ENCODE assay signal across 28 cellular contexts in genomic region chr10:49734676-49735075, GRCh38. TPM values are rescaled to one million over a fixed set of nuclear protein-coding genes. Genes with fewer than 3 reads are reported as not detected.
DNase-seq lines count a peak whose midpoint lies in the region; ATAC-seq, FAIRE-seq and TF ChIP-seq lines count a peak whose summit lies in the region.
"Had no signal": no experiment of that assay in that cellular context is flagged by ENCODE, and none has a peak within 500 bp of the region (broad histone marks: within the 10 kb centered on the region; RNA-seq: fewer than 3 reads in every experiment).

No MANE protein-coding gene starts in this region.

- TF ChIP-seq CTCF in endodermal cell (conservative IDR thresholded peaks at IDR 0.05) = no peak

- H3K9ac ChIP-seq in endodermal cell (ENCODE audit: extremely low read depth, low read length, poor library complexity, severe bottlenecking) = no peak overlapping the region

- ATAC-seq in left ventricle myocardium superior (no peak), left lobe of liver (peak; percentile 15), T-cell (replicated peaks in 1 of 4) (no peak)
- ATAC-seq: activated naive CD4-positive, alpha-beta T cell treated with anti-CD3 and anti-CD28 coated beads, Interleukin-2, amount 50 U/mL, for 72 hours; activated T-helper 17 cell treated with anti-CD3 and anti-CD28 coated beads, Interleukin-2, amount 50 U/mL, for 72 hours; natural killer cell treated with Interleukin-12 subunit alpha and Interleukin-12 subunit beta and Interleukin-15 and Interleukin-18, amount 100 ng/mL, for 72 hours; right cardiac atrium had no signal

- TF ChIP-seq POLR2A in GM12891 (IDR thresholded peaks at IDR 0.05; ENCODE audit: low read depth, low read length) = no peak

- H3K4me1 Mint-ChIP-seq in endodermal cell (peaks cover 3% of the 10 kb centered on the region), T-cell (no peaks in the 10 kb centered on the region)
- no peaks in the 10 kb centered on the region for H3K4me1 Mint-ChIP-seq in CD4-positive, alpha-beta memory T cell
- H3K4me1 Mint-ChIP-seq: activated T-helper 17 cell treated with anti-CD3 and anti-CD28 coated beads, Interleukin-2, amount 50 U/mL, for 72 hours; CD8-positive, alpha-beta memory T cell had no signal

- H3K4me3 ChIP-seq in endodermal cell (ENCODE audit: low read length) = no peak overlapping the region
- H3K4me3 ChIP-seq in CD4-positive, alpha-beta memory T cell (ENCODE audit: low read length in 2 of 2) = no peak overlapping the region
- H3K4me3 ChIP-seq: cardiac muscle cell, left ventricle myocardium inferior, thoracic aorta had no signal

- peak; percentile 63 for DNase-seq in cardiac septum (ENCODE audit: low spot score)
- DNase-seq in left ventricle myocardium superior = no peak
- peak; percentile 43 for DNase-seq in endodermal cell
- no peak for DNase-seq in left lobe of liver (ENCODE audit: low spot score)
- DNase-seq in T-cell = no peak
- DNase-seq in CD4-positive, alpha-beta memory T cell = no peak
- no peak for DNase-seq in GM19240 (ENCODE audit: insufficient read length, low spot score)
- no peak for DNase-seq in GM12891 (ENCODE audit: insufficient read length, low spot score)
- DNase-seq: 8988T; activated CD4-positive, alpha-beta memory T cell treated with anti-CD3 and anti-CD28 coated beads for 36 hours; activated CD4-positive, CD25-positive, alpha-beta regulatory T cell; activated CD8-positive, alpha-beta memory T cell treated with anti-CD3 and anti-CD28 coated beads, Interleukin-2, amount 50 U/mL, for 48 hours; anterior cingulate cortex; CD8-positive, alpha-beta memory T cell; left ventricle myocardium inferior; NCI-H187 treated with DMSO at 0.1 percent for 48 hours; NCI-H526 treated with DMSO at 0.1 percent for 48 hours; right cardiac atrium; stimulated activated CD4-positive, alpha-beta T cell treated with anti-CD3 and anti-CD28 coated beads, Interleukin-4, amount 100 ng/mL, for 1 hour; stimulated activated naive CD4-positive, alpha-beta T cell had no signal

- H3K9me3 Mint-ChIP-seq in endodermal cell (peaks cover 5% of the 10 kb centered on the region), T-cell (no peaks in the 10 kb centered on the region)
- H3K9me3 Mint-ChIP-seq in CD4-positive, alpha-beta memory T cell = peaks cover 0 to 4% (median 0%) of the 10 kb centered on the region in 8 donors
- H3K9me3 Mint-ChIP-seq: activated CD4-positive, alpha-beta memory T cell treated with anti-CD3 and anti-CD28 coated beads for 36 hours; activated naive CD4-positive, alpha-beta T cell treated with anti-CD3 and anti-CD28 coated beads, Interleukin-2, amount 50 U/mL, for 72 hours; activated T-helper 17 cell treated with anti-CD3 and anti-CD28 coated beads, Interleukin-2, amount 50 U/mL, for 72 hours; CD8-positive, alpha-beta memory T cell; natural killer cell treated with Interleukin-12 subunit alpha and Interleukin-12 subunit beta and Interleukin-15 and Interleukin-18, amount 100 ng/mL, for 72 hours had no signal

- peaks cover 2% of the 10 kb centered on the region for H3K27me3 Mint-ChIP-seq in endodermal cell (ENCODE audit: insufficient read depth)
- H3K27me3 Mint-ChIP-seq in T-cell = peaks cover 0 to 3% of the 10 kb centered on the region in 2 donors
- H3K27me3 Mint-ChIP-seq in CD4-positive, alpha-beta memory T cell = no peaks in the 10 kb centered on the region
- H3K27me3 Mint-ChIP-seq: activated CD4-positive, alpha-beta memory T cell treated with anti-CD3 and anti-CD28 coated beads for 36 hours; activated T-helper 17 cell treated with anti-CD3 and anti-CD28 coated beads, Interleukin-2, amount 50 U/mL, for 72 hours had no signal

- POLR2A ChIA-PET in T-cell (lab: Charles Lee) = no interaction called here
- POLR2A ChIA-PET in CD4-positive, alpha-beta memory T cell (lab: Charles Lee; ENCODE audit: partially characterized antibody) = no interaction called here

- CTCF ChIA-PET in T-cell (lab: Charles Lee) = no interaction called here
- CTCF ChIA-PET in CD4-positive, alpha-beta memory T cell (lab: Charles Lee; ENCODE audit: partially characterized antibody) = no interaction called here

- H3K4me1 ChIP-seq in endodermal cell (ENCODE audit: control insufficient read depth, insufficient read depth, low read length) = no peaks in the 10 kb centered on the region
- H3K4me1 ChIP-seq in CD4-positive, alpha-beta memory T cell (ENCODE audit: insufficient read depth, low read length) = no peaks in the 10 kb centered on the region
- H3K4me1 ChIP-seq: left ventricle myocardium inferior had no signal

- H3K27me3 ChIP-seq in endodermal cell (ENCODE audit: control insufficient read depth, insufficient read depth, low read length, poor library complexity, severe bottlenecking) = no peaks in the 10 kb centered on the region
- no peaks in the 10 kb centered on the region for H3K27me3 ChIP-seq in CD4-positive, alpha-beta memory T cell (ENCODE audit: insufficient read depth, low read length)
- H3K27me3 ChIP-seq: cardiac muscle cell had no signal

- H3K27ac Mint-ChIP-seq in endodermal cell = no peak overlapping the region
- H3K27ac Mint-ChIP-seq in T-cell = no peak overlapping the region
- no peak overlapping the region for H3K27ac Mint-ChIP-seq in CD4-positive, alpha-beta memory T cell
- H3K27ac Mint-ChIP-seq: activated CD4-positive, alpha-beta memory T cell treated with anti-CD3 and anti-CD28 coated beads for 36 hours; activated naive CD4-positive, alpha-beta T cell treated with anti-CD3 and anti-CD28 coated beads, Interleukin-2, amount 50 U/mL, for 72 hours; activated T-helper 17 cell treated with anti-CD3 and anti-CD28 coated beads, Interleukin-2, amount 50 U/mL, for 72 hours; CD8-positive, alpha-beta memory T cell; natural killer cell treated with Interleukin-12 subunit alpha and Interleukin-12 subunit beta and Interleukin-15 and Interleukin-18, amount 100 ng/mL, for 72 hours had no signal

- 92% methylated on average over 3 to 10 of the region's 10 CpGs for WGBS in endodermal cell (ENCODE audit: insufficient coverage in 1 of 2, insufficient read length in 1 of 2), 2 experiments

- H3K36me3 Mint-ChIP-seq in endodermal cell (ENCODE audit: low read depth) (peaks cover 3% of the 10 kb centered on the region), T-cell (no peaks in the 10 kb centered on the region)
- no peaks in the 10 kb centered on the region for H3K36me3 Mint-ChIP-seq in CD4-positive, alpha-beta memory T cell
- H3K36me3 Mint-ChIP-seq: activated CD4-positive, alpha-beta memory T cell treated with anti-CD3 and anti-CD28 coated beads for 36 hours; activated naive CD4-positive, alpha-beta T cell treated with anti-CD3 and anti-CD28 coated beads, Interleukin-2, amount 50 U/mL, for 72 hours; CD8-positive, alpha-beta memory T cell; natural killer cell treated with Interleukin-12 subunit alpha and Interleukin-12 subunit beta and Interleukin-15 and Interleukin-18, amount 100 ng/mL, for 72 hours had no signal

- no peak overlapping the region for H3K4me3 Mint-ChIP-seq in endodermal cell
- no peak overlapping the region for H3K4me3 Mint-ChIP-seq in T-cell
- no peak overlapping the region for H3K4me3 Mint-ChIP-seq in CD4-positive, alpha-beta memory T cell
- H3K4me3 Mint-ChIP-seq: activated CD4-positive, alpha-beta memory T cell treated with anti-CD3 and anti-CD28 coated beads for 36 hours; activated T-helper 17 cell treated with anti-CD3 and anti-CD28 coated beads, Interleukin-2, amount 50 U/mL, for 72 hours; CD8-positive, alpha-beta memory T cell; natural killer cell treated with Interleukin-12 subunit alpha and Interleukin-12 subunit beta and Interleukin-15 and Interleukin-18, amount 100 ng/mL, for 72 hours had no signal

- H3K27ac ChIP-seq in endodermal cell (ENCODE audit: low read depth, low read length) = no peak overlapping the region
- no peak overlapping the region for H3K27ac ChIP-seq in CD4-positive, alpha-beta memory T cell (ENCODE audit: low read depth, low read length)
- H3K27ac ChIP-seq: cardiac muscle cell, left ventricle myocardium inferior, thoracic aorta had no signal

- FAIRE-seq in GM12891 (lab: Jason Lieb, UNC) = no peak
- FAIRE-seq: endometrium had no signal

- no peaks in the 10 kb centered on the region for H3K36me3 ChIP-seq in endodermal cell (ENCODE audit: control insufficient read depth, insufficient read depth, low read length)
- H3K36me3 ChIP-seq in CD4-positive, alpha-beta memory T cell (ENCODE audit: insufficient read depth, low read length) = no peaks in the 10 kb centered on the region
- H3K36me3 ChIP-seq: left ventricle myocardium inferior, thoracic aorta had no signal

- intact Hi-C loops in cardiac septum (cut with DNase I) (no loop called here), left ventricle myocardium superior (cut with micrococcal nuclease) (no loop called here)
- intact Hi-C loops in CD4-positive, alpha-beta memory T cell (cut with micrococcal nuclease) = no loop called here

- no peaks in the 10 kb centered on the region for H3K9me3 ChIP-seq in endodermal cell (ENCODE audit: control insufficient read depth, low read length)
- H3K9me3 ChIP-seq in CD4-positive, alpha-beta memory T cell (ENCODE audit: control insufficient read depth in 1 of 2, low read length in 2 of 2) = no peaks in the 10 kb centered on the region
- H3K9me3 ChIP-seq: left ventricle myocardium inferior, thoracic aorta had no signal

TF ChIP-seq in GM12891, 5 proteins besides CTCF, POLR2A, EP300 and RAD21:
- TF ChIP-seq POU2F2 (IDR thresholded peaks at IDR 0.05; ENCODE audit: low read depth, low read length) (no peak), SPI1 (IDR thresholded peaks at IDR 0.05; ENCODE audit: low read depth, low read length) (no peak), POLR2AphosphoS5 (IDR thresholded peaks at IDR 0.05; ENCODE audit: low read depth, low read length) (no peak), TAF1 (IDR thresholded peaks at IDR 0.05; ENCODE audit: low read depth, low read length) (no peak), PAX5 (IDR thresholded peaks at IDR 0.05; ENCODE audit: insufficient read depth, low read length, severe bottlenecking) (no peak)

RNA-seq across cellular contexts. Expression of gene OGDHL, which starts 27.4 kb away (rescaled TPM):
- total RNA-seq in cardiac septum (11.5 TPM), left ventricle myocardium superior (4.1 TPM), endodermal cell (10 to 100 TPM; 13.0 to 14.6 TPM), left lobe of liver (88.9 TPM), T-cell (under 1 TPM in 1 of 5 donors, not detected in 4; 0.56 TPM)
- 7.3 TPM for polyA plus RNA-seq in endodermal cell (2013, experiment 1 of 2)
- polyA plus RNA-seq in endodermal cell (2013, experiment 2 of 2) = 5.5 TPM
- total RNA-seq in CD4-positive, alpha-beta memory T cell = not detected
- polyA plus RNA-seq in CD4-positive, alpha-beta memory T cell = not detected
- polyA plus RNA-seq in GM12891 (2012; ENCODE audit: low read depth, missing spikeins) = 1.7 TPM
- total RNA-seq: natural killer cell treated with Interleukin-12 subunit alpha and Interleukin-12 subunit beta and Interleukin-15 and Interleukin-18, amount 100 ng/mL, for 72 hours; thoracic aorta had no signal
- polyA plus RNA-seq: CD8-positive, alpha-beta memory T cell had no signal

RNA-seq across cellular contexts. Expression of gene C10orf53, which starts 55.2 kb away (rescaled TPM):
- total RNA-seq in cardiac septum = not detected
- total RNA-seq in left ventricle myocardium superior = not detected
- not detected for total RNA-seq in endodermal cell
- not detected for polyA plus RNA-seq in endodermal cell (2013, experiment 1 of 2)
- polyA plus RNA-seq in endodermal cell (2013, experiment 2 of 2) = not detected
- not detected for total RNA-seq in left lobe of liver
- total RNA-seq in T-cell = not detected
- total RNA-seq in CD4-positive, alpha-beta memory T cell = not detected
- polyA plus RNA-seq in CD4-positive, alpha-beta memory T cell = not detected
- polyA plus RNA-seq in GM12891 (2012; ENCODE audit: low read depth, missing spikeins) = not detected
- total RNA-seq: activated CD4-positive, alpha-beta memory T cell treated with anti-CD3 and anti-CD28 coated beads for 36 hours; activated naive CD4-positive, alpha-beta T cell treated with anti-CD3 and anti-CD28 coated beads, Interleukin-2, amount 50 U/mL, for 72 hours; activated T-helper 17 cell treated with anti-CD3 and anti-CD28 coated beads, Interleukin-2, amount 50 U/mL, for 72 hours; cardiac muscle cell; CD8-positive, alpha-beta memory T cell; H4; left ventricle myocardium inferior; natural killer cell treated with Interleukin-12 subunit alpha and Interleukin-12 subunit beta and Interleukin-15 and Interleukin-18, amount 100 ng/mL, for 72 hours; osteoblast; right cardiac atrium; thoracic aorta had no signal
- polyA plus RNA-seq: cardiac muscle cell; CD8-positive, alpha-beta memory T cell; right cardiac atrium had no signal

Comparison
In these comparisons a context has a peak if more than half of its experiments do, and no peak if none do; other contexts are left out.
1. DNase-seq: peak in cardiac septum (single experiment) and endodermal cell (single experiment); none in left ventricle myocardium superior (single experiment), left lobe of liver (single experiment), T-cell (0 of 34), CD4-positive, alpha-beta memory T cell (0 of 5), GM19240 (single experiment) and GM12891 (single experiment).